26 cellular contexts compared by ENCODE assay signal in genomic region chr22:42626951-42627625, GRCh38. TPM values are rescaled to one million over a fixed set of nuclear protein-coding genes. Genes with fewer than 3 reads are reported as not detected.
DNase-seq lines count a peak whose midpoint lies in the region; ATAC-seq, FAIRE-seq and TF ChIP-seq lines count a peak whose summit lies in the region.
"Had no signal": no experiment of that assay in that cellular context is flagged by ENCODE, and none has a peak within 500 bp of the region (broad histone marks: within the 10 kb centered on the region; RNA-seq: fewer than 3 reads in every experiment).

No MANE protein-coding gene starts in this region.

- H3K9me3 ChIP-seq in GM12878 (replicated peaks; ENCODE audit: control insufficient read depth, insufficient read depth, low read length) = no peaks in the 10 kb centered on the region
- no peaks in the 10 kb centered on the region for H3K9me3 ChIP-seq in neuronal stem cell (replicated peaks in 1 of 2; ENCODE audit: control insufficient read depth in 2 of 2, insufficient read depth in 1 of 2, low read depth in 1 of 2, low read length in 2 of 2)
- no peaks in the 10 kb centered on the region for H3K9me3 ChIP-seq in GM23248 (ENCODE audit: low read depth)
- H3K9me3 ChIP-seq: BE2C; BLaER1 treated with 17β-estradiol and CSF1 and Interleukin-3, amounts not matched to agents 10 nM and 100 nM; HAP-1 had no signal

- H2BK12ac ChIP-seq in neuronal stem cell (ENCODE audit: low read length) = no peak overlapping the region

- RAD21 ChIA-PET in GM12878 (lab: Charles Lee; ENCODE audit: unreplicated experiment) = no interaction called here

- H3K4me3 ChIP-seq in GM12878 = no peak overlapping the region
- H3K4me3 ChIP-seq in neuronal stem cell (ENCODE audit: low read length in 2 of 2) = no peak overlapping the region
- H3K4me3 ChIP-seq in GM23248 = no peak overlapping the region
- H3K4me3 ChIP-seq: BLaER1 treated with 17β-estradiol and CSF1 and Interleukin-3, amounts not matched to agents 10 nM and 100 nM; GM23338; HAP-1 had no signal

- H3K18ac ChIP-seq in neuronal stem cell (ENCODE audit: low read length) = no peak overlapping the region

- no peak overlapping the region for H2BK120ac ChIP-seq in neuronal stem cell (ENCODE audit: low read depth, low read length)

- H3K4ac ChIP-seq in neuronal stem cell (ENCODE audit: low read length) = no peak overlapping the region

- FAIRE-seq in GM12892 (lab: Jason Lieb, UNC) (no peak), GM12878 (lab: Jason Lieb, UNC) (no peak)
- FAIRE-seq: A204.1, D721Med, GM12891, GM19239 had no signal

- H2BK5ac ChIP-seq in neuronal stem cell (ENCODE audit: low read length) = peak overlapping the region; percentile 18

- H2AFZ ChIP-seq in GM12878 (ENCODE audit: control insufficient read depth, low read depth, low read length) (no peak overlapping the region), neuronal stem cell (ENCODE audit: low read length) (no peak overlapping the region), GM23248 (no peak overlapping the region)
- H2AFZ ChIP-seq: GM23338 had no signal

- peaks cover 11 to 41% of the 10 kb centered on the region in 2 experiments; a peak in 3 of 4 replicates for H3K36me3 ChIP-seq in GM12878 (ENCODE audit: control insufficient read depth in 2 of 2, insufficient read depth in 2 of 2, low read length in 1 of 2)
- H3K36me3 ChIP-seq in neuronal stem cell (replicated peaks in 1 of 2; ENCODE audit: control insufficient read depth in 2 of 2, insufficient read depth in 2 of 2, low read length in 2 of 2) = peaks cover 49 to 86% of the 10 kb centered on the region in 2 donors
- peaks cover 28% of the 10 kb centered on the region; the same call in 1 of the 2 replicates for H3K36me3 ChIP-seq in GM23248 (ENCODE audit: low read depth)

- H3K27ac ChIP-seq in GM12878 (ENCODE audit: control insufficient read depth, insufficient read depth) = no peak overlapping the region
- no peak overlapping the region for H3K27ac ChIP-seq in neuronal stem cell (replicated peaks; ENCODE audit: low read length)
- no peak overlapping the region for H3K27ac ChIP-seq in GM23248
- H3K27ac ChIP-seq: 22Rv1; BLaER1 treated with 17β-estradiol and CSF1 and Interleukin-3, amounts not matched to agents 10 nM and 100 nM had no signal

- TF ChIP-seq CTCF in GM12878 (IDR thresholded peaks at IDR 0.05 in 2 of 3, conservative IDR thresholded peaks at IDR 0.05 in 1 of 3; ENCODE audit: control insufficient read depth in 2 of 3, extremely low read depth in 1 of 3, insufficient read depth in 1 of 3, low read depth in 3 of 3, low read length in 3 of 3) = no peak

- POLR2A ChIA-PET in GM12878 (lab: Charles Lee) = interaction anchor here (1.3 kb wide), 1 partner anchor 28 kb away, joined by 5 read pairs; no protein-coding TSS in a partner anchor

- H4K8ac ChIP-seq in neuronal stem cell (ENCODE audit: low read depth, low read length) = no peak overlapping the region

- H3K4me1 ChIP-seq in GM12878 (ENCODE audit: control insufficient read depth, insufficient read depth, low read length) (peaks cover 8% of the 10 kb centered on the region), neuronal stem cell (ENCODE audit: control insufficient read depth in 2 of 2, insufficient read depth in 1 of 2, low read depth in 1 of 2, low read length in 2 of 2) (peaks cover 0 to 2% of the 10 kb centered on the region in 2 donors), GM23248 (ENCODE audit: insufficient read depth) (peaks cover 2% of the 10 kb centered on the region; the same call in 1 of the 2 replicates)
- H3K4me1 ChIP-seq: BE2C, HAP-1 had no signal

- in situ Hi-C loops in GM12878 (cut with MboI) = no loop called here
- in situ Hi-C loops in GM23248 (cut with MboI) = no loop called here

- SMC1A ChIA-PET in GM12878 (lab: Charles Lee; ENCODE audit: uncharacterized antibody, unreplicated experiment) = no interaction called here

- no peak for TF ChIP-seq RAD21 in GM12878 (IDR thresholded peaks at IDR 0.05; ENCODE audit: insufficient read depth, low read depth, low read length)

- H3K4me2 ChIP-seq in GM12878 (ENCODE audit: control insufficient read depth, insufficient read depth) (no peak overlapping the region), neuronal stem cell (ENCODE audit: insufficient read depth, low read length, poor library complexity, severe bottlenecking) (no peak overlapping the region), GM23248 (ENCODE audit: unreplicated experiment) (no peak overlapping the region)
- H3K4me2 ChIP-seq: BLaER1 treated with 17β-estradiol and CSF1 and Interleukin-3, amounts not matched to agents 10 nM and 100 nM; GM23338 had no signal

- 98% methylated on average over 25 of the region's 25 CpGs for WGBS in GM12878 (ENCODE audit: insufficient coverage, insufficient replicate concordance, low lambda C conversion rate, missing lambda C conversion rate)
- no CpG with 5 or more reads among the region's 25 CpGs for WGBS in neuronal stem cell (ENCODE audit: extremely low coverage in 2 of 2, insufficient read length in 2 of 2, insufficient replicate concordance in 1 of 2), 2 donors
- WGBS in GM23248 (ENCODE audit: low coverage in 1 of 2, low lambda C conversion rate in 2 of 2, missing lambda C conversion rate in 2 of 2), 2 experiments = 92% methylated on average over 22 to 24 of the region's 25 CpGs

- no peak overlapping the region for H2AK5ac ChIP-seq in neuronal stem cell (ENCODE audit: low read depth, low read length)

- ATAC-seq in Right ventricle myocardium inferior (no peak), Right ventricle myocardium superior (ENCODE audit: poor library complexity) (no peak), GM12878 (no peak)
- ATAC-seq: GM23338 had no signal

- no peaks in the 10 kb centered on the region for H3K9me2 ChIP-seq in GM23248 (ENCODE audit: insufficient read depth)

- TF ChIP-seq EP300 in GM12878 (IDR thresholded peaks at IDR 0.05; ENCODE audit: borderline replicate concordance in 1 of 2, control insufficient read depth in 1 of 2, low read depth in 2 of 2, low read length in 2 of 2) = no peak

- no peak overlapping the region for H3K23ac ChIP-seq in neuronal stem cell (ENCODE audit: low read depth, low read length, poor library complexity)

- H3K14ac ChIP-seq in neuronal stem cell (ENCODE audit: low read length) = no peak overlapping the region

- H3K79me1 ChIP-seq in neuronal stem cell (ENCODE audit: low read depth, low read length) = peaks cover 2% of the 10 kb centered on the region

- H4K91ac ChIP-seq in neuronal stem cell (ENCODE audit: low read depth, low read length, poor library complexity) = no peak overlapping the region

- H4K20me1 ChIP-seq in GM12878 (ENCODE audit: control insufficient read depth, insufficient read depth) (no peaks in the 10 kb centered on the region; the same call in none of the 2 replicates), GM23248 (ENCODE audit: insufficient read depth) (no peaks in the 10 kb centered on the region)

- no TSS peak for BruUV-seq in GM12878 (replicated peaks; lab: Mats Ljungman, UMichigan)

- H3F3A ChIP-seq in GM23248 (ENCODE audit: insufficient read depth) = peaks cover 12% of the 10 kb centered on the region

- H3K79me2 ChIP-seq in GM12878 (ENCODE audit: control insufficient read depth, insufficient read depth, low read length) = no peaks in the 10 kb centered on the region
- H3K79me2 ChIP-seq in GM23248 (ENCODE audit: insufficient read depth) = peaks cover 21% of the 10 kb centered on the region

- H3K27me3 ChIP-seq in GM12878 (replicated peaks in 1 of 2; ENCODE audit: control insufficient read depth in 2 of 2, insufficient read depth in 2 of 2, low read length in 1 of 2) (no peaks in the 10 kb centered on the region), neuronal stem cell (ENCODE audit: control insufficient read depth in 3 of 3, insufficient read depth in 3 of 3, low read depth in 1 of 3, low read length in 3 of 3) (no peaks in the 10 kb centered on the region), GM23248 (replicated peaks; ENCODE audit: insufficient read depth) (no peaks in the 10 kb centered on the region)
- H3K27me3 ChIP-seq: BE2C; BLaER1 treated with 17β-estradiol and CSF1 and Interleukin-3, amounts not matched to agents 10 nM and 100 nM had no signal

- no peak overlapping the region for H2BK15ac ChIP-seq in neuronal stem cell (ENCODE audit: low read length)

- TF ChIP-seq POLR2A in GM12892 (IDR thresholded peaks at IDR 0.05; ENCODE audit: low read depth, low read length) (no peak), GM12878 (IDR thresholded peaks at IDR 0.05; ENCODE audit: low read depth, low read length) (no peak)

- H3K9ac ChIP-seq in GM12878 (ENCODE audit: control insufficient read depth, insufficient read depth, low read length) (no peak overlapping the region), neuronal stem cell (ENCODE audit: low read depth, low read length, poor library complexity) (no peak overlapping the region), GM23248 (no peak overlapping the region)
- H3K9ac ChIP-seq: BLaER1 treated with 17β-estradiol and CSF1 and Interleukin-3, amounts not matched to agents 10 nM and 100 nM had no signal

- intact Hi-C loops in Right ventricle myocardium inferior (cut with DNase I) (no loop called here), Right ventricle myocardium superior (cut with DNase I) (no loop called here), GM12878 (cut with micrococcal nuclease; ENCODE audit: unreplicated experiment) (no loop called here)

- CTCF ChIA-PET in GM12878 (lab: Yijun Ruan, JAX) = interaction anchor here (2.1 kb wide), 1 partner anchor 16 kb away, joined by 5 read pairs; no protein-coding TSS in a partner anchor

- DNase-seq in Right ventricle myocardium inferior (ENCODE audit: missing footprints) = peak; percentile 67
- no peak for DNase-seq in Right ventricle myocardium superior
- DNase-seq in GM12892 (ENCODE audit: insufficient read length) = peak; percentile 19
- no peak for DNase-seq in GM12878 (ENCODE audit: low read depth, low spot score)
- no peak for DNase-seq in neuronal stem cell (ENCODE audit: low spot score)
- no peak for DNase-seq in NCI-H524 treated with DMSO at 0.1 percent for 48 hours (lab: John Stamatoyannopoulos, UW)
- DNase-seq in NCI-H1092 (lab: John Stamatoyannopoulos, UW) = no peak
- DNase-seq in GM23248 = no peak
- DNase-seq: AML-193; BE2C; CD4-positive, alpha-beta T cell; CD8-positive, alpha-beta memory T cell; DMS 273 treated with DMSO at 0.1 percent for 48 hours; DMS79; EL; GDM1; HFFc6 had no signal

RNA-seq across cellular contexts. Expression of gene POLDIP3, which starts 12.4 kb away (rescaled TPM):
- total RNA-seq in Right ventricle myocardium inferior (39.3 TPM), Right ventricle myocardium superior (32.1 TPM), GM12878 (2014; rRNA removed) (32.9 and 38.9 TPM in 2 replicates), GM12878 (2014; rRNA removed; fragmentation: Illumina TruSeq; extraction: Trizol) (25.9 and 27.0 TPM in 2 replicates), GM12878 (2021) (54.1 and 55.9 TPM in 2 replicates)
- 40.0 TPM for polyA plus RNA-seq in GM12892 (2012; ENCODE audit: missing spikeins)
- total RNA-seq in GM12878 (2013; cell fraction: nucleolus; rRNA removed) = 25.8 and 29.0 TPM in 2 replicates
- 37.9 TPM for polyA plus RNA-seq in GM12878 (2011; ENCODE audit: low read depth)
- polyA plus RNA-seq in GM12878 (2011; rRNA removed) (35.6 and 54.2 TPM in 2 replicates), GM12878 (2014; fragmentation: Illumina TruSeq; extraction: Trizol) (43.3 and 52.6 TPM in 2 replicates), GM12878 (2014; fragmentation: Nextera tagmentation; extraction: Ambion mirVana) (10 to 100 TPM; 14.8 to 19.3 TPM), GM12878 (2014; rRNA removed) (46.4 and 49.3 TPM in 2 replicates), GM12878 (2016; fragmentation: Nextera tagmentation; extraction: Ambion mirVana) (10 to 100 TPM; 60.1 to 60.2 TPM), GM23248 (2016; fragmentation: Nextera tagmentation; extraction: Ambion mirVana) (45.9 and 46.3 TPM in 2 replicates)
- polyA plus RNA-seq in GM12878 (2011; cell fraction: cytosol; rRNA removed) = 41.6 and 47.6 TPM in 2 replicates
- 54.4 and 62.1 TPM in 2 replicates for polyA plus RNA-seq in GM12878 (2011; cell fraction: nucleus; rRNA removed)
- polyA plus RNA-seq in GM12878 (2012) = 39.1 and 43.5 TPM in 2 replicates
- 33.2 and 42.9 TPM in 2 replicates for polyA minus RNA-seq in GM12878 (2011; rRNA and poly(A)+ RNA removed)
- 13.8 and 18.2 TPM in 2 replicates for polyA minus RNA-seq in GM12878 (2011; cell fraction: cytosol; rRNA and poly(A)+ RNA removed)
- polyA minus RNA-seq in GM12878 (2011; cell fraction: nucleus; rRNA and poly(A)+ RNA removed) = 14.7 and 20.4 TPM in 2 replicates
- polyA plus RNA-seq in neuronal stem cell (2013, experiment 1 of 2) = 68.6 TPM
- polyA plus RNA-seq in neuronal stem cell (2013, experiment 2 of 2) = 69.9 TPM
- total RNA-seq in GM23248 (2014; rRNA removed; shearing (Covaris generic)) = 32.8 and 35.5 TPM in 2 replicates

RNA-seq across cellular contexts. Expression of gene ATP5MGL, which starts 13.3 kb away (rescaled TPM):
- 0.41 TPM for total RNA-seq in Right ventricle myocardium inferior
- 0.38 TPM for total RNA-seq in Right ventricle myocardium superior
- polyA plus RNA-seq in GM12892 (2012; ENCODE audit: missing spikeins) = not detected
- total RNA-seq in GM12878 (2013; cell fraction: nucleolus; rRNA removed) = 4.9 and 7.6 TPM in 2 replicates
- 0.22 and 0.40 TPM in 2 replicates for total RNA-seq in GM12878 (2014; rRNA removed)
- total RNA-seq in GM12878 (2014; rRNA removed; fragmentation: Illumina TruSeq; extraction: Trizol) = 0.85 TPM in 1 of 2 replicates, not detected in the other
- total RNA-seq in GM12878 (2021) = 0.43 and 0.46 TPM in 2 replicates
- polyA plus RNA-seq in GM12878 (2011; ENCODE audit: low read depth) = not detected
- 0.23 and 0.26 TPM in 2 replicates for polyA plus RNA-seq in GM12878 (2011; rRNA removed)
- polyA plus RNA-seq in GM12878 (2011; cell fraction: cytosol; rRNA removed) = not detected in 2 replicates
- polyA plus RNA-seq in GM12878 (2011; cell fraction: nucleus; rRNA removed) = 0.51 and 0.52 TPM in 2 replicates
- polyA plus RNA-seq in GM12878 (2012) = not detected in 2 replicates
- not detected in 2 replicates for polyA plus RNA-seq in GM12878 (2014; fragmentation: Illumina TruSeq; extraction: Trizol)
- under 1 TPM; 0.24 to 0.60 TPM for polyA plus RNA-seq in GM12878 (2014; fragmentation: Nextera tagmentation; extraction: Ambion mirVana)
- not detected in 2 replicates for polyA plus RNA-seq in GM12878 (2014; rRNA removed)
- under 1 TPM; 0.47 to 0.71 TPM for polyA plus RNA-seq in GM12878 (2016; fragmentation: Nextera tagmentation; extraction: Ambion mirVana)
- polyA minus RNA-seq in GM12878 (2011; rRNA and poly(A)+ RNA removed) = 1.6 and 2.0 TPM in 2 replicates
- polyA minus RNA-seq in GM12878 (2011; cell fraction: cytosol; rRNA and poly(A)+ RNA removed) = not detected in 2 replicates
- 3.0 and 3.5 TPM in 2 replicates for polyA minus RNA-seq in GM12878 (2011; cell fraction: nucleus; rRNA and poly(A)+ RNA removed)
- not detected for polyA plus RNA-seq in neuronal stem cell (2013, experiment 1 of 2)
- not detected for polyA plus RNA-seq in neuronal stem cell (2013, experiment 2 of 2)
- not detected in 2 replicates for total RNA-seq in GM23248 (2014; rRNA removed; shearing (Covaris generic))
- 0.62 TPM in 1 of 2 replicates, not detected in the other for polyA plus RNA-seq in GM23248 (2016; fragmentation: Nextera tagmentation; extraction: Ambion mirVana)
- total RNA-seq: GM23338, H4 had no signal

RNA-seq across cellular contexts. Expression of gene CYB5R3, which starts 22.1 kb away (rescaled TPM):
- 268 TPM for total RNA-seq in Right ventricle myocardium inferior
- total RNA-seq in Right ventricle myocardium superior = 216 TPM
- polyA plus RNA-seq in GM12892 (2012; ENCODE audit: missing spikeins) = 49.7 TPM
- total RNA-seq in GM12878 (2013; cell fraction: nucleolus; rRNA removed) = 38.2 and 40.3 TPM in 2 replicates
- total RNA-seq in GM12878 (2014; rRNA removed) = 33.3 and 46.8 TPM in 2 replicates
- 20.5 and 22.9 TPM in 2 replicates for total RNA-seq in GM12878 (2014; rRNA removed; fragmentation: Illumina TruSeq; extraction: Trizol)
- 81.7 and 83.8 TPM in 2 replicates for total RNA-seq in GM12878 (2021)
- 23.6 TPM for polyA plus RNA-seq in GM12878 (2011; ENCODE audit: low read depth)
- polyA plus RNA-seq in GM12878 (2011; rRNA removed) = 21.0 and 70.3 TPM in 2 replicates
- polyA plus RNA-seq in GM12878 (2011; cell fraction: cytosol; rRNA removed) = 82.7 and 87.2 TPM in 2 replicates
- 56.1 and 64.4 TPM in 2 replicates for polyA plus RNA-seq in GM12878 (2011; cell fraction: nucleus; rRNA removed)
- 62.8 and 80.6 TPM in 2 replicates for polyA plus RNA-seq in GM12878 (2012)
- polyA plus RNA-seq in GM12878 (2014; fragmentation: Illumina TruSeq; extraction: Trizol) = 37.3 and 65.3 TPM in 2 replicates
- 1 to 10 TPM; 2.0 to 3.5 TPM for polyA plus RNA-seq in GM12878 (2014; fragmentation: Nextera tagmentation; extraction: Ambion mirVana)
- polyA plus RNA-seq in GM12878 (2014; rRNA removed) = 81.0 and 102 TPM in 2 replicates
- polyA plus RNA-seq in GM12878 (2016; fragmentation: Nextera tagmentation; extraction: Ambion mirVana) = 100 to 1,000 TPM; 104 to 119 TPM
- 49.7 and 58.4 TPM in 2 replicates for polyA minus RNA-seq in GM12878 (2011; rRNA and poly(A)+ RNA removed)
- polyA minus RNA-seq in GM12878 (2011; cell fraction: cytosol; rRNA and poly(A)+ RNA removed) = 36.8 and 38.8 TPM in 2 replicates
- 12.7 and 24.7 TPM in 2 replicates for polyA minus RNA-seq in GM12878 (2011; cell fraction: nucleus; rRNA and poly(A)+ RNA removed)
- 108 TPM for polyA plus RNA-seq in neuronal stem cell (2013, experiment 1 of 2)
- 107 TPM for polyA plus RNA-seq in neuronal stem cell (2013, experiment 2 of 2)
- total RNA-seq in GM23248 (2014; rRNA removed; shearing (Covaris generic)) = 314 and 378 TPM in 2 replicates
- 907 and 950 TPM in 2 replicates for polyA plus RNA-seq in GM23248 (2016; fragmentation: Nextera tagmentation; extraction: Ambion mirVana)

Comparison
In these comparisons a context has a peak if more than half of its experiments do, and no peak if none do; other contexts are left out.
1. DNase-seq: peak in Right ventricle myocardium inferior (single experiment) and GM12892 (single experiment); none in Right ventricle myocardium superior (single experiment), GM12878 (single experiment), neuronal stem cell (single experiment), NCI-H524 treated with DMSO at 0.1 percent for 48 hours (single experiment), NCI-H1092 (single experiment) and GM23248 (single experiment).